21 cellular contexts compared by ENCODE assay signal in genomic region chr1:186984959-186985358, GRCh38.
"Had no signal": no experiment of that assay in that cellular context is flagged by ENCODE, and none has a peak within 500 bp of the region (broad histone marks: within the 10 kb centered on the region; RNA-seq: fewer than 3 reads in every experiment).

No MANE protein-coding gene starts in this region.

- H3K27me3 ChIP-seq: stomach had no signal

- H3K36me3 ChIP-seq: prostate gland, thoracic aorta had no signal

- H3K4me3 Mint-ChIP-seq: activated naive CD4-positive, alpha-beta T cell treated with anti-CD3 and anti-CD28 coated beads, Interleukin-2, amount 10 ng/mL, durations not matched to agents 7 days and 5 days; activated naive CD8-positive, alpha-beta T cell treated with anti-CD3 and anti-CD28 coated beads, Interleukin-2, amount 50 U/mL, for 24 hours; brain; mesothelial cell of epicardium; nephron progenitor cell; stimulated activated effector memory CD8-positive, alpha-beta T cell treated with anti-CD3 and anti-CD28 coated beads, Interleukin-12 subunit alpha, Interleukin-12 subunit beta, amount 100 ng/mL, for 72 hours; T-helper 1 cell treated with Interleukin-12 subunit alpha and Interleukin-12 subunit beta and Interleukin-4 antibody, amounts not matched to agents 30 μg/mL and 1 μg/mL, for 36 hours had no signal

- H3K4me1 ChIP-seq: prostate gland had no signal

- DNase-seq: activated CD4-positive, alpha-beta T cell treated with anti-CD3 and anti-CD28 coated beads, Interleukin-2, amount 50 U/mL, for 1 hour; activated CD8-positive, alpha-beta memory T cell treated with anti-CD3 and anti-CD28 coated beads, Interleukin-2, amount 50 U/mL, for 48 hours; activated effector memory CD4-positive, alpha-beta T cell treated with Interleukin-2 at 50 U/mL for 16 hours; activated naive CD4-positive, alpha-beta T cell treated with anti-CD3 and anti-CD28 coated beads, Interleukin-2, amount 10 ng/mL, durations not matched to agents 7 days and 5 days; activated naive CD8-positive, alpha-beta T cell treated with anti-CD3 and anti-CD28 coated beads, Interleukin-2, amount 50 U/mL, for 24 hours; activated T-cell treated with anti-CD3 and anti-CD28 coated beads, Interleukin-2, amount 50 U/mL, for 48 hours; anterior cingulate cortex; caudate nucleus; nephron progenitor cell; stimulated activated CD4-positive, alpha-beta T cell treated with anti-CD3 and anti-CD28 coated beads, Interleukin-4, amount 100 ng/mL, for 24 hours; stomach had no signal

- H3K4me1 Mint-ChIP-seq: activated naive CD4-positive, alpha-beta T cell treated with anti-CD3 and anti-CD28 coated beads, Interleukin-2, amount 10 ng/mL, durations not matched to agents 7 days and 5 days; activated naive CD8-positive, alpha-beta T cell treated with anti-CD3 and anti-CD28 coated beads, Interleukin-2, amount 50 U/mL, for 24 hours; nephron progenitor cell; stimulated activated effector memory CD8-positive, alpha-beta T cell treated with anti-CD3 and anti-CD28 coated beads, Interleukin-12 subunit alpha, Interleukin-12 subunit beta, amount 100 ng/mL, for 72 hours had no signal

- H3K9me3 ChIP-seq: prostate gland, stomach, thoracic aorta had no signal

- FAIRE-seq: endometrium, keratinocyte had no signal

- H3K27ac Mint-ChIP-seq: activated naive CD4-positive, alpha-beta T cell treated with anti-CD3 and anti-CD28 coated beads, Interleukin-2, amount 10 ng/mL, durations not matched to agents 7 days and 5 days; activated naive CD8-positive, alpha-beta T cell treated with anti-CD3 and anti-CD28 coated beads, Interleukin-2, amount 50 U/mL, for 24 hours; brain; mesothelial cell of epicardium; nephron progenitor cell; stimulated activated effector memory CD8-positive, alpha-beta T cell treated with anti-CD3 and anti-CD28 coated beads, Interleukin-12 subunit alpha, Interleukin-12 subunit beta, amount 100 ng/mL, for 72 hours; T-helper 1 cell treated with Interleukin-12 subunit alpha and Interleukin-12 subunit beta and Interleukin-4 antibody, amounts not matched to agents 30 μg/mL and 1 μg/mL, for 36 hours had no signal

- ATAC-seq: activated CD4-positive, CD25-positive, alpha-beta regulatory T cell treated with anti-CD3 and anti-CD28 coated beads, Interleukin-2, amount 50 U/mL, for 24 hours; activated naive CD8-positive, alpha-beta T cell treated with anti-CD3 and anti-CD28 coated beads, Interleukin-2, amount 50 U/mL, for 24 hours; esophagus mucosa; stimulated activated effector memory CD8-positive, alpha-beta T cell treated with anti-CD3 and anti-CD28 coated beads, Interleukin-12 subunit alpha, Interleukin-12 subunit beta, amount 100 ng/mL, for 72 hours had no signal

- H3K27me3 Mint-ChIP-seq: activated naive CD8-positive, alpha-beta T cell treated with anti-CD3 and anti-CD28 coated beads, Interleukin-2, amount 50 U/mL, for 24 hours; brain had no signal

- H3K9me3 Mint-ChIP-seq: activated naive CD4-positive, alpha-beta T cell treated with anti-CD3 and anti-CD28 coated beads, Interleukin-2, amount 10 ng/mL, durations not matched to agents 7 days and 5 days; activated naive CD8-positive, alpha-beta T cell treated with anti-CD3 and anti-CD28 coated beads, Interleukin-2, amount 50 U/mL, for 24 hours; nephron progenitor cell; stimulated activated effector memory CD8-positive, alpha-beta T cell treated with anti-CD3 and anti-CD28 coated beads, Interleukin-12 subunit alpha, Interleukin-12 subunit beta, amount 100 ng/mL, for 72 hours; T-helper 1 cell treated with Interleukin-12 subunit alpha and Interleukin-12 subunit beta and Interleukin-4 antibody, amounts not matched to agents 30 μg/mL and 1 μg/mL, for 36 hours had no signal

- H3K4me3 ChIP-seq: prostate gland, stomach, thoracic aorta had no signal

- H3K36me3 Mint-ChIP-seq: activated naive CD4-positive, alpha-beta T cell treated with anti-CD3 and anti-CD28 coated beads, Interleukin-2, amount 10 ng/mL, durations not matched to agents 7 days and 5 days; brain; stimulated activated effector memory CD8-positive, alpha-beta T cell treated with anti-CD3 and anti-CD28 coated beads, Interleukin-12 subunit alpha, Interleukin-12 subunit beta, amount 100 ng/mL, for 72 hours had no signal

- H3K27ac ChIP-seq: prostate gland, thoracic aorta had no signal
